Comparison of ENCODE assay signal across 17 cellular contexts in genomic region chr20:481167-481566, GRCh38.
"Had no signal": no experiment of that assay in that cellular context is flagged by ENCODE, and none has a peak within 500 bp of the region (broad histone marks: within the 10 kb centered on the region; RNA-seq: fewer than 3 reads in every experiment).

No MANE protein-coding gene starts in this region.

- ATAC-seq: activated CD8-positive, alpha-beta memory T cell treated with anti-CD3 and anti-CD28 coated beads, Interleukin-2, amount 10 ng/mL, durations not matched to agents 7 days and 5 days; lower lobe of right lung; natural killer cell; right lobe of liver; WTC11 had no signal

- H3K27me3 Mint-ChIP-seq: activated CD8-positive, alpha-beta memory T cell treated with anti-CD3 and anti-CD28 coated beads, Interleukin-2, amount 10 ng/mL, durations not matched to agents 7 days and 5 days; brain had no signal

- H3K27ac Mint-ChIP-seq: activated CD8-positive, alpha-beta memory T cell treated with anti-CD3 and anti-CD28 coated beads, Interleukin-2, amount 10 ng/mL, durations not matched to agents 7 days and 5 days; natural killer cell; WTC11 had no signal

- H3K9me3 ChIP-seq: colonic mucosa, lower lobe of right lung, ovary, right lobe of liver, testis, upper lobe of left lung had no signal

- H3K4me3 Mint-ChIP-seq: activated CD8-positive, alpha-beta memory T cell treated with anti-CD3 and anti-CD28 coated beads, Interleukin-2, amount 10 ng/mL, durations not matched to agents 7 days and 5 days; brain; natural killer cell; WTC11 had no signal

- H3K4me3 ChIP-seq: colonic mucosa, lower lobe of right lung, ovary, right lobe of liver, testis, upper lobe of left lung had no signal

- H3K27ac ChIP-seq: colonic mucosa, lower lobe of right lung, ovary, right lobe of liver, testis, upper lobe of left lung had no signal

- H3K36me3 ChIP-seq: ovary had no signal

- DNase-seq: activated CD4-positive, alpha-beta T cell treated with anti-CD3 and anti-CD28 coated beads, Interleukin-2, amount 50 U/mL, for 1 hour; activated CD8-positive, alpha-beta memory T cell treated with anti-CD3 and anti-CD28 coated beads, Interleukin-2, amount 10 ng/mL, durations not matched to agents 7 days and 5 days; activated effector memory CD4-positive, alpha-beta T cell treated with Interleukin-2 at 50 U/mL for 16 hours; anterior cingulate cortex; caudate nucleus; colonic mucosa; head of caudate nucleus; lower lobe of right lung; natural killer cell; ovary; right lobe of liver; small intestine; stimulated activated CD4-positive, alpha-beta T cell treated with anti-CD3 and anti-CD28 coated beads, Interleukin-4, amount 100 ng/mL, for 1 hour; testis; upper lobe of left lung had no signal

- H3K4me1 Mint-ChIP-seq: WTC11 had no signal

- H3K4me1 ChIP-seq: colonic mucosa, lower lobe of right lung, testis, upper lobe of left lung had no signal

- H3K27me3 ChIP-seq: colonic mucosa, ovary, right lobe of liver, testis, upper lobe of left lung had no signal

- H3K9me3 Mint-ChIP-seq: brain, natural killer cell, WTC11 had no signal
